1 cellular context compared by ENCODE assay signal in genomic region chr10:4988000-4988641, GRCh38. TPM values are rescaled to one million over a fixed set of nuclear protein-coding genes. Genes with fewer than 3 reads are reported as not detected.
"Had no signal": no experiment of that assay in that cellular context is flagged by ENCODE, and none has a peak within 500 bp of the region (broad histone marks: within the 10 kb centered on the region; RNA-seq: fewer than 3 reads in every experiment).

No MANE protein-coding gene starts in this region.

RNA-seq across cellular contexts. Expression of gene AKR1C2, which starts 15.5 kb away (rescaled TPM):
- polyA plus RNA-seq: IgD-negative memory B cell had no signal

RNA-seq across cellular contexts. Expression of gene AKR1C1, which starts 24.9 kb away (rescaled TPM):
- polyA plus RNA-seq: IgD-negative memory B cell had no signal
